ENCODE assay signal across 8 cellular contexts in genomic region chr14:105045710-105046326, GRCh38. TPM values are rescaled to one million over a fixed set of nuclear protein-coding genes. Genes with fewer than 3 reads are reported as not detected.
A peak's percentile ranks its signal among the peaks of the same experiment; 100 is the strongest.
DNase-seq lines count a peak whose midpoint lies in the region; ATAC-seq and TF ChIP-seq lines count a peak whose summit lies in the region.

No MANE protein-coding gene starts in this region.

- peaks cover 25% of the 10 kb centered on the region for H3K4me1 Mint-ChIP-seq in activated CD8-positive, alpha-beta memory T cell treated with anti-CD3 and anti-CD28 coated beads, Interleukin-2, amount 10 ng/mL, durations not matched to agents 7 days and 5 days
- peaks cover 9 to 13% of the 10 kb centered on the region in 2 donors for H3K4me1 Mint-ChIP-seq in effector memory CD8-positive, alpha-beta T cell (ENCODE audit: low read depth in 2 of 2)

- H3K9me3 ChIP-seq in BLaER1 = no peaks in the 10 kb centered on the region
- no peaks in the 10 kb centered on the region; the same call in 1 of the 2 replicates for H3K9me3 ChIP-seq in IMR-90 (ENCODE audit: control insufficient read depth, insufficient read depth, low read length)
- H3K9me3 ChIP-seq in OCI-LY1 (ENCODE audit: low read length) = no peaks in the 10 kb centered on the region

- H3K36me3 ChIP-seq in BLaER1 (peaks cover 38% of the 10 kb centered on the region), IMR-90 (ENCODE audit: control insufficient read depth, insufficient read depth, low read length) (no peaks in the 10 kb centered on the region), OCI-LY1 (ENCODE audit: insufficient read depth, low read length) (no peaks in the 10 kb centered on the region)

- CTCF ChIA-PET in IMR-90 (lab: Yijun Ruan, JAX) = interaction anchor here (0.7 to 2.2 kb wide), 11 partner anchors 9 to 150 kb away, joined by 3 to 21 read pairs (median 4); partner anchors contain the start of gene CLBA1
- CTCF ChIA-PET in activated CD8-positive, alpha-beta memory T cell treated with anti-CD3 and anti-CD28 coated beads, Interleukin-2, amount 10 ng/mL, durations not matched to agents 7 days and 5 days (lab: Charles Lee) = interaction anchor here (0.6 to 8.2 kb wide), 41 partner anchors 8 to 486 kb away, joined by 3 to 140 read pairs (median 7); partner anchors contain the start of genes AHNAK2, BRF1, CDCA4 and CLBA1

- H3K4me1 ChIP-seq in BLaER1 = peaks cover 52% of the 10 kb centered on the region
- H3K4me1 ChIP-seq in IMR-90 (ENCODE audit: control insufficient read depth, insufficient read depth, low read length) = peaks cover 3% of the 10 kb centered on the region; the same call in 1 of the 2 replicates
- H3K4me1 ChIP-seq in OCI-LY1 (ENCODE audit: insufficient read depth, low read length, severe bottlenecking) = peaks cover 3% of the 10 kb centered on the region

- peak; percentile 100 for TF ChIP-seq RAD21 in IMR-90 (IDR thresholded peaks at IDR 0.05; ENCODE audit: low read length)

- no peaks in the 10 kb centered on the region for H3K9me1 ChIP-seq in IMR-90 (ENCODE audit: insufficient read depth, low read length)

- TF ChIP-seq POLR2A in IMR-90 (IDR thresholded peaks at IDR 0.05; ENCODE audit: low read depth, low read length) = peak; percentile 62

- H3K27ac ChIP-seq in BLaER1 (no peak overlapping the region), IMR-90 (ENCODE audit: insufficient read depth, low read length) (no peak overlapping the region), OCI-LY1 (ENCODE audit: low read depth, low read length, poor library complexity, severe bottlenecking) (no peak overlapping the region)

- H3K18ac ChIP-seq in IMR-90 (ENCODE audit: low read depth, low read length) = no peak overlapping the region

- no peak overlapping the region for H4K91ac ChIP-seq in IMR-90 (ENCODE audit: insufficient read depth, low read depth, low read length)

- TF ChIP-seq CTCF in IMR-90 (conservative IDR thresholded peaks at IDR 0.05; ENCODE audit: low read depth, low read length) (peak; percentile 100), OCI-LY1 (IDR thresholded peaks at IDR 0.05; ENCODE audit: low read length) (peak; percentile 100)

- H4K8ac ChIP-seq in IMR-90 (ENCODE audit: low read depth in 2 of 2, low read length in 2 of 2) = peak overlapping the region in 1 of 2 experiments; percentile 33; a peak in 1 of 4 replicates

- no peak overlapping the region for H2BK20ac ChIP-seq in IMR-90 (ENCODE audit: low read depth, low read length)

- peaks cover 52% of the 10 kb centered on the region for H4K20me1 ChIP-seq in BLaER1
- H4K20me1 ChIP-seq in IMR-90 (ENCODE audit: insufficient read depth, low read length) = no peaks in the 10 kb centered on the region
- no peaks in the 10 kb centered on the region for H4K20me1 ChIP-seq in OCI-LY1 (ENCODE audit: insufficient read depth, low read length)

- peak; percentile 50 for ATAC-seq in GM19455 (IDR thresholded peaks at IDR 0.05; ENCODE audit: unreplicated experiment)
- ATAC-seq in IMR-90 (ENCODE audit: low read depth) = peak; percentile 99
- ATAC-seq in activated CD8-positive, alpha-beta memory T cell treated with anti-CD3 and anti-CD28 coated beads, Interleukin-2, amount 10 ng/mL, durations not matched to agents 7 days and 5 days = peak; percentile 87
- ATAC-seq in effector memory CD8-positive, alpha-beta T cell (replicated peaks) = peak; percentile 93

- H3K79me2 ChIP-seq in OCI-LY1 (ENCODE audit: insufficient read depth, low read length) = no peaks in the 10 kb centered on the region

- H3K79me1 ChIP-seq in IMR-90 (ENCODE audit: low read depth in 1 of 2, low read length in 2 of 2) = no peaks in the 10 kb centered on the region

- no peak overlapping the region; the same call in 1 of the 2 replicates for H3K56ac ChIP-seq in IMR-90 (ENCODE audit: extremely low read depth, insufficient read depth, low read length)

- no peaks in the 10 kb centered on the region for H3K9me2 ChIP-seq in OCI-LY1 (ENCODE audit: low read depth, low read length)

- H3K36me3 Mint-ChIP-seq in activated CD8-positive, alpha-beta memory T cell treated with anti-CD3 and anti-CD28 coated beads, Interleukin-2, amount 10 ng/mL, durations not matched to agents 7 days and 5 days = peaks cover 14% of the 10 kb centered on the region
- peaks cover 37% of the 10 kb centered on the region for H3K36me3 Mint-ChIP-seq in effector memory CD8-positive, alpha-beta T cell (ENCODE audit: insufficient read depth)

- in situ Hi-C loops in IMR-90 (cut with MboI; ENCODE audit: low sequenced_read_pairs) = loop anchor here (5.0 kb wide), 1 partner anchor 74 kb away; no protein-coding TSS in a partner anchor

- intact Hi-C loops in IMR-90 (cut with micrococcal nuclease) = loop anchor here (1.0 kb wide), 3 partner anchors 70 to 150 kb away; no protein-coding TSS in a partner anchor

- H2AK9ac ChIP-seq in IMR-90 (replicated peaks; ENCODE audit: low read depth, low read length, poor library complexity) = peak overlapping the region; percentile 60

- H3K9ac ChIP-seq in BLaER1 (no peak overlapping the region), IMR-90 (ENCODE audit: low read depth, low read length) (no peak overlapping the region), OCI-LY1 (ENCODE audit: low read length) (no peak overlapping the region)

- H3K27me3 ChIP-seq in BLaER1 (no peaks in the 10 kb centered on the region), IMR-90 (ENCODE audit: control insufficient read depth, insufficient read depth, low read length) (peaks cover 10% of the 10 kb centered on the region), OCI-LY1 (ENCODE audit: insufficient read depth, low read length) (peaks cover 23% of the 10 kb centered on the region)

- H2AK5ac ChIP-seq in IMR-90 (ENCODE audit: low read depth, low read length) = no peak overlapping the region

- H3K27ac Mint-ChIP-seq in activated CD8-positive, alpha-beta memory T cell treated with anti-CD3 and anti-CD28 coated beads, Interleukin-2, amount 10 ng/mL, durations not matched to agents 7 days and 5 days = peak overlapping the region; percentile 44
- H3K27ac Mint-ChIP-seq in effector memory CD8-positive, alpha-beta T cell = peak overlapping the region in 1 of 2 donors; percentile 28

- H3K27me3 Mint-ChIP-seq in activated CD8-positive, alpha-beta memory T cell treated with anti-CD3 and anti-CD28 coated beads, Interleukin-2, amount 10 ng/mL, durations not matched to agents 7 days and 5 days = peaks cover 12% of the 10 kb centered on the region
- peaks cover 0 to 16% of the 10 kb centered on the region in 2 donors for H3K27me3 Mint-ChIP-seq in effector memory CD8-positive, alpha-beta T cell

- H2AFZ ChIP-seq in IMR-90 (replicated peaks; ENCODE audit: low read length, poor library complexity) = peak overlapping the region; percentile 73
- H2AFZ ChIP-seq in OCI-LY1 (ENCODE audit: low read length) = no peak overlapping the region

- DNase-seq in IMR-90 = peak; percentile 74
- peak; percentile 95 for DNase-seq in activated CD8-positive, alpha-beta memory T cell treated with anti-CD3 and anti-CD28 coated beads, Interleukin-2, amount 10 ng/mL, durations not matched to agents 7 days and 5 days
- DNase-seq in effector memory CD8-positive, alpha-beta T cell = peak; percentile 95
- DNase-seq in midbrain (lab: John Stamatoyannopoulos, UW) = peak; percentile 69
- DNase-seq in stimulated activated CD8-positive, alpha-beta memory T cell treated with anti-CD3 and anti-CD28 coated beads, Interleukin-4, amount 100 ng/mL, for 4 hours (ENCODE audit: low read depth in 2 of 2, low spot score in 1 of 2) = peak; percentile 79 to 94

- no TSS peak for BruUV-seq in IMR-90 (replicated peaks; lab: Mats Ljungman, UMichigan)

- no peak overlapping the region for H2BK120ac ChIP-seq in IMR-90 (ENCODE audit: low read depth, low read length)

- POLR2A ChIA-PET in IMR-90 (lab: Charles Lee; ENCODE audit: unreplicated experiment) = no interaction called here

- dilution Hi-C loops in IMR-90 (cut with HindIII; ENCODE audit: low sequenced_read_pairs, unreplicated experiment) = no loop called here

- peak overlapping the region; percentile 58 for H3K4me2 ChIP-seq in BLaER1
- peak overlapping the region; percentile 54 for H3K4me2 ChIP-seq in IMR-90 (ENCODE audit: low read depth, low read length)
- no peak overlapping the region; the same call in 1 of the 2 replicates for H3K4me2 ChIP-seq in OCI-LY1 (ENCODE audit: low read length)

- no peak overlapping the region for H3K23ac ChIP-seq in IMR-90 (ENCODE audit: low read depth, low read length)

- no peak overlapping the region for H2BK15ac ChIP-seq in IMR-90 (ENCODE audit: low read depth, low read length)

- no peaks in the 10 kb centered on the region for H3K9me3 Mint-ChIP-seq in activated CD8-positive, alpha-beta memory T cell treated with anti-CD3 and anti-CD28 coated beads, Interleukin-2, amount 10 ng/mL, durations not matched to agents 7 days and 5 days (ENCODE audit: low read depth)
- H3K9me3 Mint-ChIP-seq in effector memory CD8-positive, alpha-beta T cell = no peaks in the 10 kb centered on the region

- 1% methylated on average over 17 of the region's 42 CpGs; no CpG with 5 or more reads in 1 of the 2 experiments for WGBS in IMR-90 (ENCODE audit: extremely low coverage in 2 of 2, insufficient read length in 1 of 2), 2 experiments

- no peak overlapping the region for H2BK5ac ChIP-seq in IMR-90 (ENCODE audit: low read depth, low read length, poor library complexity, severe bottlenecking)

- no peak overlapping the region for H3K4me3 ChIP-seq in BLaER1
- H3K4me3 ChIP-seq in IMR-90 (ENCODE audit: insufficient read depth, low read depth, low read length) = peak overlapping the region; percentile 3; the same call in 1 of the 2 replicates
- no peak overlapping the region for H3K4me3 ChIP-seq in OCI-LY1 (ENCODE audit: low read depth, low read length, poor library complexity, severe bottlenecking)

- H3K4ac ChIP-seq in IMR-90 (ENCODE audit: low read depth, low read length) = no peak overlapping the region

- no peak overlapping the region for H3K4me3 Mint-ChIP-seq in activated CD8-positive, alpha-beta memory T cell treated with anti-CD3 and anti-CD28 coated beads, Interleukin-2, amount 10 ng/mL, durations not matched to agents 7 days and 5 days
- H3K4me3 Mint-ChIP-seq in effector memory CD8-positive, alpha-beta T cell = peak overlapping the region in 1 of 2 donors; percentile 8

- H3F3A ChIP-seq in OCI-LY1 (ENCODE audit: insufficient read depth, low read length) = no peaks in the 10 kb centered on the region

- no peak overlapping the region for H4K5ac ChIP-seq in IMR-90 (ENCODE audit: low read depth, low read length)

- H3K14ac ChIP-seq in IMR-90 (replicated peaks; ENCODE audit: low read depth, low read length) = no peak overlapping the region

RNA-seq across cellular contexts. Expression of gene GPR132, which starts 19.4 kb away (rescaled TPM):
- total RNA-seq in IMR-90 (2012; rRNA removed) = under 0.01 TPM in 2 replicates
- 0.10 and 0.19 TPM in 2 replicates for polyA plus RNA-seq in IMR-90 (2012; rRNA removed)
- polyA plus RNA-seq in IMR-90 (2012; cell fraction: cytosol; rRNA removed) = 0.15 and 0.43 TPM in 2 replicates
- polyA plus RNA-seq in IMR-90 (2012; cell fraction: nucleus; rRNA removed; ENCODE audit: low replicate concordance) = 1.9 and 3.3 TPM in 2 replicates
- total RNA-seq in activated CD8-positive, alpha-beta memory T cell treated with anti-CD3 and anti-CD28 coated beads, Interleukin-2, amount 10 ng/mL, durations not matched to agents 7 days and 5 days = 10 to 100 TPM; 47.4 to 49.4 TPM

RNA-seq across cellular contexts. Expression of gene CDCA4, which starts 24.9 kb away (rescaled TPM):
- 17.7 and 19.7 TPM in 2 replicates for total RNA-seq in IMR-90 (2012; rRNA removed)
- 18.6 and 21.4 TPM in 2 replicates for polyA plus RNA-seq in IMR-90 (2012; rRNA removed)
- 17.8 and 18.2 TPM in 2 replicates for polyA plus RNA-seq in IMR-90 (2012; cell fraction: cytosol; rRNA removed)
- polyA plus RNA-seq in IMR-90 (2012; cell fraction: nucleus; rRNA removed; ENCODE audit: low replicate concordance) = 9.9 and 13.1 TPM in 2 replicates
- total RNA-seq in activated CD8-positive, alpha-beta memory T cell treated with anti-CD3 and anti-CD28 coated beads, Interleukin-2, amount 10 ng/mL, durations not matched to agents 7 days and 5 days = 10 to 100 TPM; 70.8 to 77.8 TPM

Comparison
In these comparisons a context has a peak if more than half of its experiments do, and no peak if none do; other contexts are left out.
1. RNA of gene GPR132, which starts 19.4 kb away (total RNA-seq): 47.4 to 49.4 TPM in activated CD8-positive, alpha-beta memory T cell treated with anti-CD3 and anti-CD28 coated beads, Interleukin-2, amount 10 ng/mL, durations not matched to agents 7 days and 5 days; under 0.01 TPM in IMR-90; every median in the first group is over 10 times any median in the second.
2. Peak in every context shown above with its lines, with median percentiles within 50 percentile points of each other: ATAC-seq and DNase-seq.